In the genomic region with DNA sequence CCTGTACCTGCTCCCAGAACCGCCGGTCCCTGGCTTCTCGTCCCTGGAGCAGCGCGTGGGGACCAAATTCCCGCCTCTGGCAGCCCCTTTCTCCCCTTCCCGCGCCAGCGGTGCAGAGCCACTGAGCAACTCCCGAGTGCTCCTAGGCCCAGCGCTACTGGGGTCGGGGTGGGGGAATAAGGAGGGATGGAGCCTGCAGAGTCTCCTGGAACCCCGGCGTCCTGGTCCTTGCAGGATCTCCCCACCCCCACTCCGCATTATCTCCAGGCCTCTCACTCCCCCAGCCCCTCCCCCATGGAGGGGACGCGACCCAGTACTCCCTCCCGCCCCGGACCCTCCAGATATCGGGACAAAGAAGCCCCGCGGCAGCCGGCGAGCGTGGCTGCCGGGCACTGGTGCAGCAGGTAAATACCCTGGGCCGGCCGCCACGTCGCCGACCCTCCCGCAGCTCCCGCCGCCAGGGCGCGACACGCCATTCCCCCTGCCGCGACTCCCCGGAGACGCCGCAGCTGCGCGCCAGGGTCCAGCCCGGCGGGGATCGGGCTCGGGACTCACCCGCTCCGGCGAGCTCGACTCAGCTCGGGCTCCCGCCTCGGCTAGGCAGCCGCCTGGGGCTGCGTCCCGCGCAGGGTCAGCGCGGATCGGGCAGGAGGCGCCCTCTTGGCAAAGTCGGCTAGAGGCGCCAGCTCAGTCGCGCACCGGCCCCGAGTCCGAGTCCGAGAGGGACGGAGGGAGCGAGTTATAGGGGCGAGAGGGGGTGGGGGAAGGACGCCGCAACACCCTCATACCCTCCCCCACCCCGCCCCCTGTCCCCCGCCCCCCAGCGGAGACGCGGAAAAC, we compare ENCODE assay signal across 8 cellular contexts. TPM values are rescaled to one million over a fixed set of nuclear protein-coding genes. Genes with fewer than 3 reads are reported as not detected.
DNase-seq lines count a peak whose midpoint lies in the region; ATAC-seq lines count a peak whose summit lies in the region.

No MANE protein-coding gene starts in this region.

- peaks cover 5 to 17% of the 10 kb centered on the region in 2 donors for H3K4me1 Mint-ChIP-seq in effector memory CD8-positive, alpha-beta T cell (ENCODE audit: low read depth in 2 of 2)

- H3K9ac ChIP-seq in ES-I3 (ENCODE audit: low read depth, low read length), result peak overlapping the region; percentile 79

- peaks cover 59 to 88% of the 10 kb centered on the region in 2 donors for H3K27me3 Mint-ChIP-seq in effector memory CD8-positive, alpha-beta T cell

- H3K9me3 ChIP-seq in ES-I3 (ENCODE audit: control insufficient read depth, insufficient read depth, low read length), result no peaks in the 10 kb centered on the region; the same call in 1 of the 2 replicates
- no peaks in the 10 kb centered on the region for H3K9me3 ChIP-seq in mesodermal cell (ENCODE audit: control insufficient read depth, low read length)
- H3K9me3 ChIP-seq in aorta (ENCODE audit: control insufficient read depth, low read length), result no peaks in the 10 kb centered on the region

- 0 to 1% methylated on average over 38 to 45 of the region's 81 CpGs for WGBS in mesodermal cell (ENCODE audit: insufficient coverage in 2 of 2), 2 experiments
- 1% methylated on average over 59 to 81 of the region's 81 CpGs for WGBS in aorta, 2 donors

- H3K36me3 Mint-ChIP-seq in effector memory CD8-positive, alpha-beta T cell (ENCODE audit: insufficient read depth), result no peaks in the 10 kb centered on the region

- no peaks in the 10 kb centered on the region for H3K27me3 ChIP-seq in aorta (ENCODE audit: control insufficient read depth in 1 of 2, insufficient read depth in 2 of 2, low read length in 1 of 2)

- peak; percentile 61 for DNase-seq in NCI-H526 treated with DMSO at 0.1 percent for 48 hours (lab: John Stamatoyannopoulos, UW)
- DNase-seq in effector memory CD8-positive, alpha-beta T cell, result no peak
- peak; percentile 66 to 84 for DNase-seq in aorta

- peak overlapping the region; percentile 37 for H3K4me3 ChIP-seq in mesodermal cell (ENCODE audit: extremely low read depth, insufficient read depth, low read length, poor library complexity, severe bottlenecking)
- H3K4me3 ChIP-seq in aorta (ENCODE audit: low read length in 2 of 2), result no peak overlapping the region

- no peak overlapping the region for H3K27ac ChIP-seq in mesodermal cell (ENCODE audit: low read depth, low read length, severe bottlenecking)
- H3K27ac ChIP-seq in aorta (ENCODE audit: low read depth in 1 of 2, low read length in 2 of 2), result no peak overlapping the region

- no peak overlapping the region for H3K27ac Mint-ChIP-seq in effector memory CD8-positive, alpha-beta T cell

- ATAC-seq in effector memory CD8-positive, alpha-beta T cell (replicated peaks), result peak; percentile 53
- ATAC-seq in aorta (ENCODE audit: low FRiP score) (peak; percentile 58), HG03469 (IDR thresholded peaks at IDR 0.05; ENCODE audit: unreplicated experiment) (no peak), HG03196 (IDR thresholded peaks at IDR 0.05; ENCODE audit: unreplicated experiment) (no peak), GM19452 (IDR thresholded peaks at IDR 0.05; ENCODE audit: unreplicated experiment) (no peak)

- H3K9me3 Mint-ChIP-seq in effector memory CD8-positive, alpha-beta T cell, result no peaks in the 10 kb centered on the region

- intact Hi-C loops in aorta (cut with DNase I), result no loop called here

- H3K36me3 ChIP-seq in ES-I3 (ENCODE audit: insufficient read depth, low read length), result no peaks in the 10 kb centered on the region
- no peaks in the 10 kb centered on the region for H3K36me3 ChIP-seq in mesodermal cell (ENCODE audit: control insufficient read depth, insufficient read depth, low read length)
- H3K36me3 ChIP-seq in aorta (ENCODE audit: control insufficient read depth in 1 of 2, insufficient read depth in 2 of 2, low read length in 1 of 2), result no peaks in the 10 kb centered on the region

- H3K4me3 Mint-ChIP-seq in effector memory CD8-positive, alpha-beta T cell, result peak overlapping the region; percentile 71 to 81

- peaks cover 26% of the 10 kb centered on the region for H3K4me1 ChIP-seq in ES-I3 (ENCODE audit: insufficient read depth, low read length)
- H3K4me1 ChIP-seq in mesodermal cell (ENCODE audit: control insufficient read depth, insufficient read depth, low read length, poor library complexity, severe bottlenecking), result peaks cover 18% of the 10 kb centered on the region
- no peaks in the 10 kb centered on the region for H3K4me1 ChIP-seq in aorta (ENCODE audit: control insufficient read depth in 1 of 2, insufficient read depth in 2 of 2, low read length in 2 of 2)

RNA-seq across cellular contexts. Expression of a gene that starts 1.2 kb away (rescaled TPM):
- 0.37 TPM for polyA plus RNA-seq in mesodermal cell (2013, experiment 1 of 2)
- 0.25 TPM for polyA plus RNA-seq in mesodermal cell (2013, experiment 2 of 2)
- total RNA-seq in aorta, result under 1 TPM in 1 of 2 donors, not detected in 1; 0.12 TPM
- polyA plus RNA-seq in aorta, result not detected

Comparison
In these comparisons a context has a peak if more than half of its experiments do, and no peak if none do; other contexts are left out.
1. DNase-seq: peak in NCI-H526 treated with DMSO at 0.1 percent for 48 hours (single experiment) and aorta (2 of 2); none in effector memory CD8-positive, alpha-beta T cell (0 of 3).
2. ATAC-seq: peak in effector memory CD8-positive, alpha-beta T cell (single experiment) and aorta (single experiment); none in HG03469 (single experiment), HG03196 (single experiment) and GM19452 (single experiment).